1 cellular context compared by ENCODE assay signal in genomic region chr14:68814376-68815287, GRCh38.
A peak's percentile ranks its signal among the peaks of the same experiment; 100 is the strongest.
TF ChIP-seq lines count a peak whose summit lies in the region.

No MANE protein-coding gene starts in this region.

TF ChIP-seq in GM12878, 131 proteins besides CTCF, POLR2A, EP300 and RAD21 (continued from another document and continues in another):
- TF ChIP-seq PKNOX1 (IDR thresholded peaks at IDR 0.05): 0 out of 2 replicates have a peak, but pooled peaks have one; percentile 18
- TF ChIP-seq GABPA (IDR thresholded peaks at IDR 0.05; ENCODE audit: low read depth): no peak
- TF ChIP-seq NRF1 (conservative IDR thresholded peaks at IDR 0.05; ENCODE audit: low read depth, low read length): no peak
- 0 out of 2 replicates have a peak, but pooled peaks have one; percentile 66 for TF ChIP-seq WRNIP1 (IDR thresholded peaks at IDR 0.05; ENCODE audit: borderline replicate concordance, low read depth, low read length)
- TF ChIP-seq MEF2B (IDR thresholded peaks at IDR 0.05; ENCODE audit: partially characterized antibody, poor library complexity, severe bottlenecking): peak; percentile 66
- TF ChIP-seq RAD51 (IDR thresholded peaks at IDR 0.05): no peak
- peak; percentile 60; the same call in 1 of the 2 replicates for TF ChIP-seq SPI1 (IDR thresholded peaks at IDR 0.05; ENCODE audit: borderline replicate concordance, insufficient read depth, low read depth, low read length)
- 0 out of 2 replicates have a peak, but pooled peaks have one; percentile 22 for TF ChIP-seq TCF12 (IDR thresholded peaks at IDR 0.05; ENCODE audit: low read depth, low read length)
- TF ChIP-seq USF1 (IDR thresholded peaks at IDR 0.05; ENCODE audit: borderline replicate concordance, extremely low read length, insufficient read depth, low read depth, low read length): no peak
- TF ChIP-seq BMI1 (IDR thresholded peaks at IDR 0.05; ENCODE audit: borderline replicate concordance): peak; percentile 34; the same call in 1 of the 2 replicates
- TF ChIP-seq MEF2A (IDR thresholded peaks at IDR 0.05; ENCODE audit: insufficient read depth, low read depth, low read length): peak; percentile 67; the same call in 1 of the 2 replicates
- 0 out of 2 replicates have a peak, but pooled peaks have one; percentile 51 for TF ChIP-seq ZBED1 (IDR thresholded peaks at IDR 0.05; ENCODE audit: borderline replicate concordance)
- no peak for TF ChIP-seq TARDBP (IDR thresholded peaks at IDR 0.05; ENCODE audit: borderline replicate concordance)
- TF ChIP-seq YY1 (IDR thresholded peaks at IDR 0.05; ENCODE audit: low read depth, low read length): peak; percentile 51; the same call in 1 of the 2 replicates
- peak; percentile 57 to 73 for TF ChIP-seq BHLHE40 (IDR thresholded peaks at IDR 0.05; ENCODE audit: borderline replicate concordance in 1 of 2, low read depth in 2 of 2, low read length in 1 of 2)
- TF ChIP-seq CREM (IDR thresholded peaks at IDR 0.05; ENCODE audit: low read depth): peak; percentile 20; the same call in 1 of the 2 replicates
- TF ChIP-seq MTA2 (IDR thresholded peaks at IDR 0.05; ENCODE audit: low read depth): peak; percentile 87
- TF ChIP-seq HDGF (IDR thresholded peaks at IDR 0.05): peak; percentile 72
- no peak for TF ChIP-seq E2F8 (IDR thresholded peaks at IDR 0.05; ENCODE audit: low read depth, partially characterized antibody)
- peak; percentile 85 for TF ChIP-seq TBL1XR1 (IDR thresholded peaks at IDR 0.05; ENCODE audit: low read depth, low read length)
- no peak for TF ChIP-seq ZNF274 (IDR thresholded peaks at IDR 0.05; ENCODE audit: insufficient read depth, insufficient read length)
- TF ChIP-seq BCLAF1 (IDR thresholded peaks at IDR 0.05): no peak
- no peak for TF ChIP-seq PBX3 (IDR thresholded peaks at IDR 0.05; ENCODE audit: insufficient replicate concordance, low read depth, low read length)
- peak; percentile 85 for TF ChIP-seq GATAD2B (conservative IDR thresholded peaks at IDR 0.05; ENCODE audit: low read depth)
- TF ChIP-seq NR2F1 (conservative IDR thresholded peaks at IDR 0.05): peak; percentile 61; the same call in 1 of the 2 replicates
- TF ChIP-seq RB1 (IDR thresholded peaks at IDR 0.05; ENCODE audit: borderline replicate concordance): 0 out of 2 replicates have a peak, but pooled peaks have one; percentile 17
- no peak for TF ChIP-seq RUNX3 (IDR thresholded peaks at IDR 0.05; ENCODE audit: low read length)
- 0 out of 2 replicates have a peak, but pooled peaks have one; percentile 59 for TF ChIP-seq ZNF217 (IDR thresholded peaks at IDR 0.05)
- TF ChIP-seq EED (IDR thresholded peaks at IDR 0.05; ENCODE audit: low read depth): peak; percentile 84
- peak; percentile 62 for TF ChIP-seq ATF7 (IDR thresholded peaks at IDR 0.05; ENCODE audit: low read depth)
- peak; percentile 81 for TF ChIP-seq NBN (IDR thresholded peaks at IDR 0.05)
- no peak for TF ChIP-seq YBX1 (IDR thresholded peaks at IDR 0.05)
- TF ChIP-seq SMARCA5 (IDR thresholded peaks at IDR 0.05): peak; percentile 76; the same call in 1 of the 2 replicates
- peak; percentile 95 for TF ChIP-seq IKZF1 (conservative IDR thresholded peaks at IDR 0.05)
- TF ChIP-seq CUX1 (IDR thresholded peaks at IDR 0.05; ENCODE audit: insufficient replicate concordance, low read depth, low read length): peak; percentile 19
- peak; percentile 34; the same call in 1 of the 2 replicates for TF ChIP-seq CHD2 (IDR thresholded peaks at IDR 0.05; ENCODE audit: borderline replicate concordance, low read depth, low read length)
- TF ChIP-seq PRDM15 (CRISPR knock-in tag; IDR thresholded peaks at IDR 0.05): no peak
- TF ChIP-seq ETV6 (conservative IDR thresholded peaks at IDR 0.05 in 1 of 2, IDR thresholded peaks at IDR 0.05 in 1 of 2; ENCODE audit: borderline replicate concordance in 1 of 2, low read depth in 1 of 2): peak in 1 of 2 experiments; percentile 83; a peak in 2 of 4 replicates
- peak in 1 of 2 experiments; percentile 32; a peak in 1 of 3 replicates for TF ChIP-seq EGR1 (IDR thresholded peaks at IDR 0.05; ENCODE audit: borderline replicate concordance in 1 of 2, low read depth in 2 of 2, low read length in 2 of 2)
- TF ChIP-seq DPF2 (IDR thresholded peaks at IDR 0.05): peak; percentile 69
- TF ChIP-seq ZSCAN29 (IDR thresholded peaks at IDR 0.05): no peak
- TF ChIP-seq SP1 (IDR thresholded peaks at IDR 0.05; ENCODE audit: low read depth, low read length): peak; percentile 49
- TF ChIP-seq IKZF2 (IDR thresholded peaks at IDR 0.05): peak; percentile 91 to 93
